Comparison of ENCODE assay signal across 21 cellular contexts in genomic region chr3:192684151-192684550, GRCh38.
"Had no signal": no experiment of that assay in that cellular context is flagged by ENCODE, and none has a peak within 500 bp of the region (broad histone marks: within the 10 kb centered on the region; RNA-seq: fewer than 3 reads in every experiment).

No MANE protein-coding gene starts in this region.

- H3K9me3 ChIP-seq: esophagus muscularis mucosa, gastroesophageal sphincter, lower lobe of right lung, pancreas, testis, tibial nerve, upper lobe of right lung, vagina had no signal

- DNase-seq: effector memory CD8-positive, alpha-beta T cell; lower lobe of right lung; naive B cell; occipital lobe; pancreas; spleen; stimulated activated CD4-positive, alpha-beta T cell treated with anti-CD3 and anti-CD28 coated beads, Interleukin-15, amount 100 ng/mL, for 24 hours; stimulated activated CD4-positive, alpha-beta T cell treated with anti-CD3 and anti-CD28 coated beads, Interleukin-1b, Interleukin-23, amount 100 ng/mL, for 48 hours; stimulated activated CD4-positive, alpha-beta T cell treated with anti-CD3 and anti-CD28 coated beads, Interleukin-4, amount 100 ng/mL, for 24 hours; stimulated activated naive B cell treated with anti-CD40 and anti-IgM and Interleukin-4, amounts not matched to agents 10 μg/mL and 1 μg/mL and 100 μg/mL, for 72 hours; stimulated activated naive CD8-positive, alpha-beta T cell treated with anti-CD3 and anti-CD28 coated beads, Interleukin-15, amount 100 ng/mL, for 72 hours; testis; upper lobe of right lung had no signal

- H3K4me3 ChIP-seq: esophagus muscularis mucosa, gastroesophageal sphincter, hepatocyte, lower lobe of right lung, pancreas, spleen, testis, tibial nerve, upper lobe of right lung, vagina had no signal

- ATAC-seq: effector memory CD8-positive, alpha-beta T cell; gastroesophageal sphincter; left lobe of liver; lower lobe of right lung; pancreas; sciatic nerve; stimulated activated naive B cell treated with anti-CD40 and anti-IgM and Interleukin-4, amounts not matched to agents 10 μg/mL and 1 μg/mL and 100 μg/mL, for 72 hours; stimulated activated naive CD8-positive, alpha-beta T cell treated with anti-CD3 and anti-CD28 coated beads, Interleukin-15, amount 100 ng/mL, for 72 hours; upper lobe of right lung had no signal

- H3K36me3 ChIP-seq: esophagus muscularis mucosa, gastroesophageal sphincter, lower lobe of right lung, pancreas, spleen, tibial nerve, upper lobe of right lung, vagina had no signal

- H3K27ac ChIP-seq: epithelial cell of prostate, esophagus muscularis mucosa, gastroesophageal sphincter, hepatocyte, lower lobe of right lung, pancreas, spleen, testis, tibial nerve, upper lobe of right lung, vagina had no signal

- H3K27me3 ChIP-seq: esophagus muscularis mucosa, gastroesophageal sphincter, hepatocyte, pancreas, spleen, testis, tibial nerve, upper lobe of right lung, vagina had no signal

- H3K4me1 ChIP-seq: gastroesophageal sphincter, lower lobe of right lung, pancreas, spleen, testis, tibial nerve, upper lobe of right lung, vagina had no signal
